Comparison of ENCODE assay signal across 1 cellular context in the genomic region with DNA sequence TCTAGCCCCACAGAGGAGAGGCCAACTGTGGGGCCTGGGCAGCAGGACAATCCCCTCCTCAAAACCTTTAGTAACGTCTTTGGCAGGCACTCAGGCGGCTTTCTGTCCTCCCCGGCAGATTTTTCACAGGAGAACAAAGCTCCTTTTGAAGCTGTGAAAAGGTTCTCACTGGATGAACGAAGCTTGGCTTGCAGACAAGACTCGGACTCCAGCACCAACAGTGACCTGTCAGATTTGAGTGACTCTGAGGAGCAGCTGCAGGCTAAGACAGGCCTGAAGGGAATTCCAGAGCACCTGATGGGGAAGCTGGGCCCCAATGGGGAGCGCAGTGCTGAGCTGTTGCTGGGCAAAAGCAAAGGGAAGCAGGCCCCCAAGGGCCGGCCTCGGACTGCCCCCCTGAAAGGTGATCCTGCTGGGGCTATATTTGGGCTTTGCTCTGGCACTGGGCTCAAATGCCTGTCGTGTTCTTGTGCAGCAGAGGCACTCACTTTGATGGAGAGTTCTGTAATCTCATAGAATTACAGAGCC.
TF ChIP-seq lines count a peak whose summit lies in the region.

No MANE protein-coding gene starts in this region.

TF ChIP-seq in HepG2, 621 proteins besides CTCF, POLR2A, EP300 and RAD21:
- TF ChIP-seq AGO2 (optimal IDR thresholded peaks at IDR 0.05; ENCODE audit: low read depth, low read length), result peak; percentile 19
- TF ChIP-seq, protein P1, sequence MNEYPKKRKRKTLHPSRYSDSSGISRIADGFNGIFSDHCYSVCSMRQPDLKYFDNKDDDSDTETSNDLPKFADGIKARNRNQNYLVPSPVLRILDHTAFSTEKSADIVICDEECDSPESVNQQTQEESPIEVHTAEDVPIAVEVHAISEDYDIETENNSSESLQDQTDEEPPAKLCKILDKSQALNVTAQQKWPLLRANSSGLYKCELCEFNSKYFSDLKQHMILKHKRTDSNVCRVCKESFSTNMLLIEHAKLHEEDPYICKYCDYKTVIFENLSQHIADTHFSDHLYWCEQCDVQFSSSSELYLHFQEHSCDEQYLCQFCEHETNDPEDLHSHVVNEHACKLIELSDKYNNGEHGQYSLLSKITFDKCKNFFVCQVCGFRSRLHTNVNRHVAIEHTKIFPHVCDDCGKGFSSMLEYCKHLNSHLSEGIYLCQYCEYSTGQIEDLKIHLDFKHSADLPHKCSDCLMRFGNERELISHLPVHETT (CRISPR knock-in tag; conservative IDR thresholded peaks at IDR 0.05), result no peak
